Comparison of ENCODE assay signal across 1 cellular context in the genomic region with DNA sequence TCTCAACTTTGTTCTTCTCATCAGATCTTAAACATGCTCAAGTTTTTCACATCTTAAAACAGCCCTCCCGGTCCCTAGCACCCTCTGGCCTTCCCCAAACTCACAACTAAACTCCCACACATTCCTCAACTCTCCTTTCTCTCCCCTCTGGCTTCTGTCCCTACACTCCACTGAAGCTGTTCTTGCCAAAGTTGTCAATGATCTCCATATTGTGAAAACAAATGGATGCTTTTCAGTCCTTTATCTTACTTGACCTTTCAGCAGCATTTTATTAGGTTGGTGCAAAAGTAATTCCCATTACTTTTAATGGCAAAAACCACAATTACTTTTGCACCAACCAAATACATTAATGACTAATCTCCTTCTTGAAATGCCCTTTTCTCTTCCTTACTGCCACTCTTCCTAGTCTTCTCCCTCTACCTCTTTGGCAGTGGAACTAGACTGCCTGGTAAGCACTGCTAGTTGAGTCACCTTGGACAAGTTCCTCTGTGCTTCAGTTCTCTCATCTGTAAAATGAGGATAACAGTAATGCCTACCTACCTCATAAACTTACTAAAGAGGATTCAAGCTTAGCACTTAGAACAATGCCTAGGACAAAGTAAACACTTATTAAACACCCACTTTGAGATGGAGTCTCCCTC.
TF ChIP-seq lines count a peak whose summit lies in the region.

No MANE protein-coding gene starts in this region.

TF ChIP-seq in GM12878, 131 proteins besides CTCF, POLR2A, EP300 and RAD21:
- TF ChIP-seq, protein P1, sequence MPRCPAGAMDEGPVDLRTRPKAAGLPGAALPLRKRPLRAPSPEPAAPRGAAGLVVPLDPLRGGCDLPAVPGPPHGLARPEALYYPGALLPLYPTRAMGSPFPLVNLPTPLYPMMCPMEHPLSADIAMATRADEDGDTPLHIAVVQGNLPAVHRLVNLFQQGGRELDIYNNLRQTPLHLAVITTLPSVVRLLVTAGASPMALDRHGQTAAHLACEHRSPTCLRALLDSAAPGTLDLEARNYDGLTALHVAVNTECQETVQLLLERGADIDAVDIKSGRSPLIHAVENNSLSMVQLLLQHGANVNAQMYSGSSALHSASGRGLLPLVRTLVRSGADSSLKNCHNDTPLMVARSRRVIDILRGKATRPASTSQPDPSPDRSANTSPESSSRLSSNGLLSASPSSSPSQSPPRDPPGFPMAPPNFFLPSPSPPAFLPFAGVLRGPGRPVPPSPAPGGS (IDR thresholded peaks at IDR 0.05; ENCODE audit: borderline replicate concordance, insufficient read depth, low read depth, low read length, poor library complexity, severe bottlenecking) = no peak
- no peak for TF ChIP-seq NFYA (IDR thresholded peaks at IDR 0.05; ENCODE audit: borderline replicate concordance, low read depth, low read length)
- no peak for TF ChIP-seq ZSCAN29 (IDR thresholded peaks at IDR 0.05)
- no peak for TF ChIP-seq TAF1 (IDR thresholded peaks at IDR 0.05; ENCODE audit: borderline replicate concordance, low read depth, low read length)
- TF ChIP-seq, protein P2, sequence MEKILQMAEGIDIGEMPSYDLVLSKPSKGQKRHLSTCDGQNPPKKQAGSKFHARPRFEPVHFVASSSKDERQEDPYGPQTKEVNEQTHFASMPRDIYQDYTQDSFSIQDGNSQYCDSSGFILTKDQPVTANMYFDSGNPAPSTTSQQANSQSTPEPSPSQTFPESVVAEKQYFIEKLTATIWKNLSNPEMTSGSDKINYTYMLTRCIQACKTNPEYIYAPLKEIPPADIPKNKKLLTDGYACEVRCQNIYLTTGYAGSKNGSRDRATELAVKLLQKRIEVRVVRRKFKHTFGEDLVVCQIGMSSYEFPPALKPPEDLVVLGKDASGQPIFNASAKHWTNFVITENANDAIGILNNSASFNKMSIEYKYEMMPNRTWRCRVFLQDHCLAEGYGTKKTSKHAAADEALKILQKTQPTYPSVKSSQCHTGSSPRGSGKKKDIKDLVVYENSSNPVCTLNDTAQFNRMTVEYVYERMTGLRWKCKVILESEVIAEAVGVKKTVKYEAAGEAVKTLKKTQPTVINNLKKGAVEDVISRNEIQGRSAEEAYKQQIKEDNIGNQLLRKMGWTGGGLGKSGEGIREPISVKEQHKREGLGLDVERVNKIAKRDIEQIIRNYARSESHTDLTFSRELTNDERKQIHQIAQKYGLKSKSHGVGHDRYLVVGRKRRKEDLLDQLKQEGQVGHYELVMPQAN (conservative IDR thresholded peaks at IDR 0.05) = no peak
